ENCODE assay signal across 1 cellular context in genomic region chr14:20332946-20333782, GRCh38.
A peak's percentile ranks its signal among the peaks of the same experiment; 100 is the strongest.
TF ChIP-seq lines count a peak whose summit lies in the region.

CCNB1IP1 (minus strand) TSS chr14:20333279; CDS start chr14:20316523, 16,756 bp downstream.

TF ChIP-seq in HepG2, 621 proteins besides CTCF, POLR2A, EP300 and RAD21 (continued from another document and continues in another):
- TF ChIP-seq AHDC1 (CRISPR knock-in tag; IDR thresholded peaks at IDR 0.05; ENCODE audit: borderline replicate concordance) (no peak), ZBTB43 (CRISPR knock-in tag; conservative IDR thresholded peaks at IDR 0.05) (0 out of 2 replicates have a peak, but pooled peaks have one; percentile 43), IKZF4 (CRISPR knock-in tag; IDR thresholded peaks at IDR 0.05; ENCODE audit: borderline replicate concordance, low read depth, not compliant biosample characterization) (no peak), TOPORS (CRISPR knock-in tag; IDR thresholded peaks at IDR 0.05) (no peak), ZKSCAN1 (IDR thresholded peaks at IDR 0.05; ENCODE audit: low read length) (no peak), ZNF770 (CRISPR knock-in tag; IDR thresholded peaks at IDR 0.05) (no peak), FOXK1 (CRISPR knock-in tag; IDR thresholded peaks at IDR 0.05; ENCODE audit: borderline replicate concordance, low read depth) (peak; percentile 39; the same call in 1 of the 2 replicates), RXRA (CRISPR knock-in tag; IDR thresholded peaks at IDR 0.05) (no peak), NRL (CRISPR knock-in tag; IDR thresholded peaks at IDR 0.05; ENCODE audit: borderline replicate concordance) (no peak), HHEX (CRISPR knock-in tag; IDR thresholded peaks at IDR 0.05) (no peak), CAMTA2 (CRISPR knock-in tag; IDR thresholded peaks at IDR 0.05; ENCODE audit: borderline replicate concordance) (no peak), BRF2 (CRISPR knock-in tag; IDR thresholded peaks at IDR 0.05) (no peak), TAF15 (IDR thresholded peaks at IDR 0.05; ENCODE audit: low read depth, low read length, poor library complexity, severe bottlenecking) (no peak), DNMT3B (CRISPR knock-in tag; conservative IDR thresholded peaks at IDR 0.05) (no peak), ZGPAT (CRISPR knock-in tag; IDR thresholded peaks at IDR 0.05) (peak; percentile 63; the same call in 1 of the 2 replicates), ZNF501 (CRISPR knock-in tag; IDR thresholded peaks at IDR 0.05) (peak; percentile 93), RFXAP (CRISPR knock-in tag; IDR thresholded peaks at IDR 0.05; ENCODE audit: borderline replicate concordance) (peak; percentile 24), SALL1 (CRISPR knock-in tag; IDR thresholded peaks at IDR 0.05) (peak; percentile 48; the same call in 1 of the 2 replicates), ZUFSP (CRISPR knock-in tag; IDR thresholded peaks at IDR 0.05; ENCODE audit: borderline replicate concordance) (no peak), ZSCAN31 (CRISPR knock-in tag; IDR thresholded peaks at IDR 0.05; ENCODE audit: low read depth) (no peak), E2F2 (CRISPR knock-in tag; IDR thresholded peaks at IDR 0.05; ENCODE audit: borderline replicate concordance) (no peak), ZBTB7B (CRISPR knock-in tag; IDR thresholded peaks at IDR 0.05) (no peak), ZNF543 (CRISPR knock-in tag; IDR thresholded peaks at IDR 0.05) (no peak), MXI1 (IDR thresholded peaks at IDR 0.05; ENCODE audit: borderline replicate concordance, low read depth, low read length) (peak; percentile 98), ZNF549 (CRISPR knock-in tag; IDR thresholded peaks at IDR 0.05) (no peak), MEIS1 (CRISPR knock-in tag; IDR thresholded peaks at IDR 0.05; ENCODE audit: borderline replicate concordance) (no peak), ZNF574 (CRISPR knock-in tag; IDR thresholded peaks at IDR 0.05) (peak; percentile 64; the same call in 1 of the 2 replicates), ZNF205 (CRISPR knock-in tag; IDR thresholded peaks at IDR 0.05) (no peak), SALL2 (CRISPR knock-in tag; IDR thresholded peaks at IDR 0.05) (0 out of 2 replicates have a peak, but pooled peaks have one; percentile 26), ELF1 (CRISPR knock-in tag; IDR thresholded peaks at IDR 0.05) (peak; percentile 78)
- TF ChIP-seq, protein P1, sequence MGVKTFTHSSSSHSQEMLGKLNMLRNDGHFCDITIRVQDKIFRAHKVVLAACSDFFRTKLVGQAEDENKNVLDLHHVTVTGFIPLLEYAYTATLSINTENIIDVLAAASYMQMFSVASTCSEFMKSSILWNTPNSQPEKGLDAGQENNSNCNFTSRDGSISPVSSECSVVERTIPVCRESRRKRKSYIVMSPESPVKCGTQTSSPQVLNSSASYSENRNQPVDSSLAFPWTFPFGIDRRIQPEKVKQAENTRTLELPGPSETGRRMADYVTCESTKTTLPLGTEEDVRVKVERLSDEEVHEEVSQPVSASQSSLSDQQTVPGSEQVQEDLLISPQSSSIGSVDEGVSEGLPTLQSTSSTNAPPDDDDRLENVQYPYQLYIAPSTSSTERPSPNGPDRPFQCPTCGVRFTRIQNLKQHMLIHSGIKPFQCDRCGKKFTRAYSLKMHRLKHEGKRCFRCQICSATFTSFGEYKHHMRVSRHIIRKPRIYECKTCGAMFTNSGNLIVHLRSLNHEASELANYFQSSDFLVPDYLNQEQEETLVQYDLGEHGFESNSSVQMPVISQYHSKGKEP (CRISPR knock-in tag; IDR thresholded peaks at IDR 0.05) = no peak; the same call in 1 of the 2 replicates
